ENCODE assay signal across 1 cellular context in genomic region chr7:35261476-35262285, GRCh38.
A peak's percentile ranks its signal among the peaks of the same experiment; 100 is the strongest.
TF ChIP-seq lines count a peak whose summit lies in the region.

No MANE protein-coding gene starts in this region.

TF ChIP-seq in H1, 55 proteins besides CTCF, POLR2A, EP300 and RAD21:
- TF ChIP-seq POU5F1 (IDR thresholded peaks at IDR 0.05; ENCODE audit: low read depth, low read length): no peak
- TF ChIP-seq USF2 (IDR thresholded peaks at IDR 0.05; ENCODE audit: low read length): no peak
- peak; percentile 93 for TF ChIP-seq E2F6 (IDR thresholded peaks at IDR 0.05)
- TF ChIP-seq TEAD4 (IDR thresholded peaks at IDR 0.05; ENCODE audit: low read depth, low read length): no peak
- no peak for TF ChIP-seq SAP30 (IDR thresholded peaks at IDR 0.05; ENCODE audit: insufficient read depth, insufficient replicate concordance, low read length)
- peak; percentile 60 for TF ChIP-seq EZH2 (IDR thresholded peaks at IDR 0.05; ENCODE audit: low read depth, low read length, severe bottlenecking)
- TF ChIP-seq SP4 (IDR thresholded peaks at IDR 0.05; ENCODE audit: low read length): no peak
- TF ChIP-seq CBX8 (IDR thresholded peaks at IDR 0.05; ENCODE audit: borderline replicate concordance, low read depth, low read length): no peak
- 0 out of 2 replicates have a peak, but pooled peaks have one; percentile 59 for TF ChIP-seq TCF12 (IDR thresholded peaks at IDR 0.05; ENCODE audit: low read depth, low read length)
- no peak for TF ChIP-seq CHD7 (IDR thresholded peaks at IDR 0.05; ENCODE audit: insufficient replicate concordance, low read length)
- no peak for TF ChIP-seq SP2 (IDR thresholded peaks at IDR 0.05; ENCODE audit: low read length)
- no peak for TF ChIP-seq KDM5A (IDR thresholded peaks at IDR 0.05; ENCODE audit: low read length)
- no peak for TF ChIP-seq SIX5 (IDR thresholded peaks at IDR 0.05; ENCODE audit: low read depth, low read length)
- TF ChIP-seq CREB1 (IDR thresholded peaks at IDR 0.05): no peak
- TF ChIP-seq CHD2 (IDR thresholded peaks at IDR 0.05; ENCODE audit: low read length): no peak
- no peak for TF ChIP-seq JUND (IDR thresholded peaks at IDR 0.05; ENCODE audit: low read length)
- peak; percentile 29; the same call in 1 of the 2 replicates for TF ChIP-seq YY1 (IDR thresholded peaks at IDR 0.05; ENCODE audit: low read depth, low read length)
- no peak for TF ChIP-seq RFX5 (IDR thresholded peaks at IDR 0.05; ENCODE audit: borderline replicate concordance, low read depth, low read length)
- TF ChIP-seq MAFK (IDR thresholded peaks at IDR 0.05; ENCODE audit: low read depth, low read length): no peak
- no peak for TF ChIP-seq CEBPB (IDR thresholded peaks at IDR 0.05; ENCODE audit: low read depth, low read length)
- peak; percentile 10 for TF ChIP-seq RNF2 (IDR thresholded peaks at IDR 0.05; ENCODE audit: borderline replicate concordance, low read depth, low read length, missing control alignments, poor library complexity, severe bottlenecking)
- TF ChIP-seq KDM1A (IDR thresholded peaks at IDR 0.05; ENCODE audit: borderline replicate concordance, low read length): peak; percentile 43; the same call in 1 of the 2 replicates
- TF ChIP-seq KDM4A (IDR thresholded peaks at IDR 0.05; ENCODE audit: low read depth, low read length, severe bottlenecking): peak; percentile 95
- TF ChIP-seq ASH2L (IDR thresholded peaks at IDR 0.05; ENCODE audit: low read length): peak; percentile 24
- no peak for TF ChIP-seq JUN (IDR thresholded peaks at IDR 0.05; ENCODE audit: low read depth, low read length)
- no peak for TF ChIP-seq SIRT6 (IDR thresholded peaks at IDR 0.05; ENCODE audit: low read length)
- TF ChIP-seq CTBP2 (IDR thresholded peaks at IDR 0.05; ENCODE audit: borderline replicate concordance, insufficient read depth, insufficient read length, low read length): peak; percentile 52
- no peak; the same call in 1 of the 2 replicates for TF ChIP-seq RBBP5 (IDR thresholded peaks at IDR 0.05; ENCODE audit: borderline replicate concordance, low read depth, low read length)
- no peak; a peak in 1 of 4 replicates for TF ChIP-seq HDAC2 (IDR thresholded peaks at IDR 0.05; ENCODE audit: borderline replicate concordance in 1 of 2, low read depth in 2 of 2, low read length in 2 of 2)
- no peak for TF ChIP-seq PHF8 (conservative IDR thresholded peaks at IDR 0.05; ENCODE audit: low read depth, low read length)
- TF ChIP-seq ZNF274 (IDR thresholded peaks at IDR 0.05; ENCODE audit: borderline replicate concordance, extremely low read depth, low read length): no peak
- TF ChIP-seq POLR2AphosphoS5 (IDR thresholded peaks at IDR 0.05; ENCODE audit: low read depth, low read length): no peak
- peak; percentile 83 for TF ChIP-seq SUZ12 (IDR thresholded peaks at IDR 0.05; ENCODE audit: low read length)
- peak; percentile 85 for TF ChIP-seq MAX (IDR thresholded peaks at IDR 0.05)
